ENCODE assay signal across 8 cellular contexts in genomic region chr19:55258828-55259539, GRCh38. TPM values are rescaled to one million over a fixed set of nuclear protein-coding genes. Genes with fewer than 3 reads are reported as not detected.
A peak's percentile ranks its signal among the peaks of the same experiment; 100 is the strongest.
DNase-seq lines count a peak whose midpoint lies in the region; ATAC-seq, FAIRE-seq and TF ChIP-seq lines count a peak whose summit lies in the region.

PPP6R1 (minus strand) TSS chr19:55259017; CDS start chr19:55247103, 11,914 bp downstream.

- no peaks in the 10 kb centered on the region for H3K27me3 ChIP-seq in body of pancreas

- no peaks in the 10 kb centered on the region for H3K36me3 ChIP-seq in body of pancreas (replicated peaks in 1 of 2; ENCODE audit: insufficient read depth in 1 of 2, low read depth in 2 of 2)

- WGBS in body of pancreas, 2 donors = 0 to 1% methylated on average over 3 to 76 of the region's 76 CpGs

- intact Hi-C loops in body of pancreas (cut with DNase I) = no loop called here
- intact Hi-C loops in sciatic nerve (cut with DNase I) = loop anchor here (1.0 kb wide), 1 partner anchor 15 kb away; no protein-coding TSS in a partner anchor

- TF ChIP-seq POLR2A in body of pancreas (IDR thresholded peaks at IDR 0.05) = peak; percentile 62 to 86 (median 85)

- peak; percentile 88 for FAIRE-seq in TTC549 (lab: Jason Lieb, UNC)

- peak within 1 kb of the TSS; percentile 95 for H3K27ac ChIP-seq in 22Rv1
- H3K27ac ChIP-seq in body of pancreas = peak within 1 kb of the TSS; percentile 62 to 92 (median 81)

- DNase-seq in NCI-H2107 treated with DMSO at 0.1 percent for 48 hours (lab: John Stamatoyannopoulos, UW; ENCODE audit: unreplicated experiment) (peak; percentile 98), body of pancreas (peak; percentile 97 to 99 (median 98)), iPS DF 19.7 (ENCODE audit: low read depth, low spot score) (peak; percentile 84), sciatic nerve (ENCODE audit: low spot score) (peak; percentile 98)

- H3K4me3 ChIP-seq in body of pancreas = peak within 1 kb of the TSS; percentile 65 to 68

- ATAC-seq in GM18520 (IDR thresholded peaks at IDR 0.05; ENCODE audit: unreplicated experiment) (peak; percentile 74), HG03064 (IDR thresholded peaks at IDR 0.05; ENCODE audit: low read depth, unreplicated experiment) (peak; percentile 45), body of pancreas (peak; percentile 96), sciatic nerve (peak; percentile 97)

- no peak for TF ChIP-seq CTCF in 22Rv1 (IDR thresholded peaks at IDR 0.05)
- TF ChIP-seq CTCF in body of pancreas (IDR thresholded peaks at IDR 0.05) = no peak

- peaks cover 44% of the 10 kb centered on the region for H3K4me1 ChIP-seq in body of pancreas

- no peaks in the 10 kb centered on the region for H3K9me3 ChIP-seq in body of pancreas

RNA-seq across cellular contexts. Expression of gene PPP6R1, which starts in this region (rescaled TPM):
- total RNA-seq in body of pancreas = 10 to 100 TPM; 19.2 to 20.8 TPM
- 40.4 TPM for total RNA-seq in sciatic nerve

Comparison
In these comparisons a context has a peak if more than half of its experiments do, and no peak if none do; other contexts are left out.
1. Peak in every context shown above with its lines: DNase-seq, ATAC-seq, H3K4me3 ChIP-seq and H3K27ac ChIP-seq.
2. ATAC-seq: peak in every context shown above with its lines; median percentile 97 in sciatic nerve; 96 in body of pancreas; 74 in GM18520; 45 in HG03064.